26 cellular contexts compared by ENCODE assay signal in the genomic region with DNA sequence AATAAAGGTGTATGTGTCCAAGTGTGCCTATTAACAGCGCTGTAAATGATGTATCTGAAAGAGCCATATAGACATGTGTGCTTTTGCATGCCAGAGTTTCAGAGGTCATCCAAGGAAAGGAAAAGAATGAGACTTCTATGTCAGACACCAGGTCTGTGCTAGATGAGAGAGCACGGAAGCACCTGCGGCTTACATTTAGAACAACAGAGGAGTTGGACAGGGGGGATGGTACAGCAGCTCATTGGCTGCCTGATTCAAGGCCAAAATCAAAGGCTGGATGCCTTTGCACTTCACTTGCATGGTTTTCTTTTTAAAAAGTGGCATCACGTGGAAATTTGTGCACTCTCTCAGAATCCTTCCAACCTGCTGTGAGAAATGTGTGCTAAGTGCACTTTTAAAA. TPM values are rescaled to one million over a fixed set of nuclear protein-coding genes. Genes with fewer than 3 reads are reported as not detected.
"Had no signal": no experiment of that assay in that cellular context is flagged by ENCODE, and none has a peak within 500 bp of the region (broad histone marks: within the 10 kb centered on the region; RNA-seq: fewer than 3 reads in every experiment).

No MANE protein-coding gene starts in this region.

- DNase-seq: Karpas-422, KBM-7, MG63, NCI-H1092, NCI-H1105 treated with DMSO at 0.1 percent for 48 hours, NCI-H1417 treated with DMSO at 0.1 percent for 48 hours, NCI-H146, NCI-H1694 treated with DMSO at 0.1 percent for 48 hours, NCI-H1930, NCI-H2081, NCI-H2171, NCI-H226, NCI-H446, NCI-H510A, NCI-H524 treated with DMSO at 0.1 percent for 48 hours, NCI-H69, NCI-H774, PC-3, SHP77 treated with DMSO at 0.1 percent for 48 hours, SJCRH30 had no signal

- H3K27ac ChIP-seq: SJCRH30 had no signal

- H3K9me3 Mint-ChIP-seq: IgD-negative memory B cell had no signal

- H3K4me3 ChIP-seq: MG63, SJCRH30 had no signal

- H3K36me3 ChIP-seq: MG63, SJCRH30 had no signal

- H3K4me1 ChIP-seq: SJCRH30 had no signal

- ATAC-seq: HepG2, Panc1, PC-3, Right ventricle myocardium inferior, SK-N-SH treated with all-trans-retinoic acid at 6 μM for 48 hours had no signal

- H3K9me3 ChIP-seq: MG63, SJCRH30 had no signal

- H3K27ac Mint-ChIP-seq: IgD-negative memory B cell had no signal

- H3K4me3 Mint-ChIP-seq: IgD-negative memory B cell had no signal

RNA-seq across cellular contexts. Expression of a gene that starts 32.8 kb away (rescaled TPM):
- total RNA-seq: HepG2, HT-29, PC-3, Right ventricle myocardium inferior, SJCRH30 had no signal
- polyA plus RNA-seq: HepG2, IgD-negative memory B cell had no signal
